In the genomic region with DNA sequence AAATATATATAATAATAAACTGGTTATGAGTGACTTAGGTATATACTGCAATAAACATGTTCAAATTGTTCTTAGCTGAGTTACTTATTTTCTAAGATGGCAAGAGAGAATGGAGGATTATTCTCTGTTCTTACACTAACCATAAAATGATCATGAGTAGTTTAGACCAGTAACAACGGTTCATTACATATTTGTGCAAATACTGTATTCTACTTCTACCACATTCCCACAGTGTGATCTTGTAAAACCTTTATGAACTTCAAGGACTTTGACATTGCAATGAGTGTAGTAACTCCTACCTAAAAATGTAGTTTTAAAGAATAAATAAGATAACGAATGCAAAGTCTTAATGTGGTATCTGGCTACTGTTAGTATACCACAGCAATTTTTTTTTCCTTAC, we compare ENCODE assay signal across 23 cellular contexts.
"Had no signal": no experiment of that assay in that cellular context is flagged by ENCODE, and none has a peak within 500 bp of the region (broad histone marks: within the 10 kb centered on the region; RNA-seq: fewer than 3 reads in every experiment).

No MANE protein-coding gene starts in this region.

- H3K4me1 ChIP-seq: colonic mucosa, esophagus muscularis mucosa, esophagus squamous epithelium, foreskin keratinocyte, gastrocnemius medialis, gastroesophageal sphincter, heart left ventricle, heart right ventricle had no signal

- ATAC-seq: effector memory CD8-positive, alpha-beta T cell; esophagus mucosa; foreskin keratinocyte; gastrocnemius medialis; gastroesophageal sphincter; heart left ventricle; heart right ventricle had no signal

- H3K9me3 ChIP-seq: colonic mucosa, esophagus muscularis mucosa, gastrocnemius medialis, gastroesophageal sphincter had no signal

- DNase-seq: colonic mucosa; cortex of kidney; dermis blood vessel endothelial cell; dorsolateral prefrontal cortex; effector CD4-positive, alpha-beta T cell; effector CD8-positive, alpha-beta T cell; effector memory CD4-positive, alpha-beta T cell; effector memory CD8-positive, alpha-beta T cell; endodermal cell; erythroblast; esophagus squamous epithelium; foreskin fibroblast; foreskin keratinocyte; foreskin melanocyte; gastrocnemius medialis; glutamatergic neuron; head of caudate nucleus; heart left ventricle; heart right ventricle had no signal

- H3K4me3 ChIP-seq: colonic mucosa, coronary artery, dorsolateral prefrontal cortex, esophagus muscularis mucosa, esophagus squamous epithelium, gastrocnemius medialis, gastroesophageal sphincter, heart left ventricle, heart right ventricle had no signal

- H3K36me3 ChIP-seq: colonic mucosa, esophagus muscularis mucosa, esophagus squamous epithelium, gastrocnemius medialis, gastroesophageal sphincter, heart left ventricle, heart right ventricle had no signal
